In the genomic region with DNA sequence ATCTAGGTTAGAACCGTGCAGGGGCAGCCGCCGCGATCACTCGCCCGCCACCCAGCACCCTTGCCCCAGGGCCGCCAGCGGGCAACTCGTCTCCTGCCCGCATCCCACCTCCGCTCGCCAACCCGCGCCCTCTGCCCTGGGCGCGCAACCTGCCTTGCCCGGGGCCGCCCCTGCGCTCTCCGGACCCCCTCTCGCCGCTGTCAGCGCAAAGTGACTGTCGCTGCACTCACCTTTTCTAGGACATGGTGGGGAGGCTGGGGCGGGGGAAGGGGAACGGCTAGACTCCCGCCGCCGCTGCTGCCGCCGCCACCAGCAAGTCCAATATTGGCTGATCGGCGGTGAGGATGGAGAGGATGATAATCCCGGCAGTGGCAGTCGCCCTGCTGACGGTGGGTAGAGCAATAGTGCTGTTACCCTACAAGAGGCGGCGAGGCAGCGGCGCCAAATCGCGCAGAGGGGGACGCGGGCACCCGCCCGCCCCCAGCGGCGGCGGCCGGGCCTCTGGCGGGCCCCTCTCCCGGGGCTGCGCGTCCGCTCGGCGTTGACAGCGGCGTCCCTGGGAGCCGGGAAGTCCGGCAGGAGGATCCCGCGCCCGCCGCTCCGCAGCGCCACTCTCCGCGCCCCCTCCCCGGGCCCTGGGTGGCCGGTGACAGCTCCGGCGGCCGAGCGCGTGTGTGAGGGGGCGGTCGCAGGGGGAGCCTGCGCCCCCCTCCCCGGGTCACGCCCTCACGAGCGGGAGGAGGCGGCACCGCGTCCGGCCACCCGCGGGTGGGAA, we compare ENCODE assay signal across 8 cellular contexts. TPM values are rescaled to one million over a fixed set of nuclear protein-coding genes. Genes with fewer than 3 reads are reported as not detected.
DNase-seq lines count a peak whose midpoint lies in the region; ATAC-seq lines count a peak whose summit lies in the region.

No MANE protein-coding gene starts in this region.

- POLR2A ChIA-PET in naive thymus-derived CD4-positive, alpha-beta T cell (lab: Charles Lee) = interaction anchor here (0.6 to 4.9 kb wide), 11 partner anchors 26 to 760 kb away, joined by 3 to 99 read pairs (median 16); a partner anchor contains a TSS

- H3K4me1 Mint-ChIP-seq in naive thymus-derived CD4-positive, alpha-beta T cell = peaks cover 22 to 50% (median 46%) of the 10 kb centered on the region in 7 donors

- H3K79me2 ChIP-seq in ACC112 (ENCODE audit: control insufficient read depth, insufficient read depth, low read length, unreplicated experiment) = no peaks in the 10 kb centered on the region

- peak; percentile 16 for ATAC-seq in naive thymus-derived CD4-positive, alpha-beta T cell
- no peak for ATAC-seq in stimulated activated naive CD8-positive, alpha-beta T cell treated with anti-CD3 and anti-CD28 coated beads, Interleukin-15, Interleukin-2, amounts not matched to agents 100 U/mL and 50 U/mL, for 24 hours

- H3K4me1 ChIP-seq in ACC112 (ENCODE audit: control insufficient read depth, insufficient read depth, low read length, unreplicated experiment) = no peaks in the 10 kb centered on the region
- peaks cover 0 to 2% of the 10 kb centered on the region in 2 donors for H3K4me1 ChIP-seq in esophagus (ENCODE audit: control insufficient read depth in 2 of 2, insufficient read depth in 2 of 2, low read length in 1 of 2)
- H3K4me1 ChIP-seq in naive thymus-derived CD4-positive, alpha-beta T cell (ENCODE audit: control insufficient read depth in 2 of 2, insufficient read depth in 2 of 2, low read length in 2 of 2) = peaks cover 3 to 27% of the 10 kb centered on the region in 2 donors

- H3K4me3 ChIP-seq in ACC112 (ENCODE audit: low read depth, low read length) (peak overlapping the region; percentile 85), esophagus (ENCODE audit: low read depth in 1 of 2, low read length in 2 of 2) (peak overlapping the region; percentile 62 to 72)
- H3K4me3 ChIP-seq in naive thymus-derived CD4-positive, alpha-beta T cell (ENCODE audit: low read length) = peak overlapping the region; percentile 99

- intact Hi-C loops in naive thymus-derived CD4-positive, alpha-beta T cell (cut with micrococcal nuclease) = loop anchor here (2.0 to 10.0 kb wide), 4 partner anchors 227 to 1920 kb away; a partner anchor contains a TSS

- peaks cover 0 to 2% (median 0%) of the 10 kb centered on the region in 11 donors for H3K9me3 Mint-ChIP-seq in naive thymus-derived CD4-positive, alpha-beta T cell

- peak; percentile 8 for DNase-seq in HT1080 (ENCODE audit: low read depth)
- DNase-seq in activated T-cell treated with anti-CD3 and anti-CD28 coated beads for 1 hour (ENCODE audit: low read depth) = peak; percentile 29
- DNase-seq in naive thymus-derived CD4-positive, alpha-beta T cell = peak; percentile 36 to 68 (median 59)
- peak; percentile 51 for DNase-seq in stimulated activated naive CD8-positive, alpha-beta T cell treated with anti-CD3 and anti-CD28 coated beads, Interleukin-15, Interleukin-2, amounts not matched to agents 100 U/mL and 50 U/mL, for 24 hours
- no peak for DNase-seq in NCI-H2196 treated with DMSO at 0.1 percent for 48 hours (lab: John Stamatoyannopoulos, UW; ENCODE audit: unreplicated experiment)
- no peak for DNase-seq in NOMO-1 (lab: John Stamatoyannopoulos, UW; ENCODE audit: unreplicated experiment in 2 of 2)

- peaks cover 0 to 2% (median 0%) of the 10 kb centered on the region in 5 donors for H3K36me3 Mint-ChIP-seq in naive thymus-derived CD4-positive, alpha-beta T cell

- H3K27ac ChIP-seq in ACC112 (ENCODE audit: low read depth, low read length) (no peak overlapping the region), esophagus (ENCODE audit: low read depth in 2 of 2, low read length in 1 of 2) (peak overlapping the region; percentile 44 to 47)
- peak overlapping the region; percentile 93 for H3K27ac ChIP-seq in naive thymus-derived CD4-positive, alpha-beta T cell (ENCODE audit: low read depth, low read length)

- no peak overlapping the region for H2AFZ ChIP-seq in ACC112 (ENCODE audit: low read length, unreplicated experiment)

- WGBS in esophagus, 2 donors = 0% methylated on average over 55 to 89 of the region's 89 CpGs

- H3K36me3 ChIP-seq in ACC112 (ENCODE audit: insufficient read depth, low read length) = no peaks in the 10 kb centered on the region
- no peaks in the 10 kb centered on the region for H3K36me3 ChIP-seq in esophagus (ENCODE audit: control insufficient read depth in 2 of 2, insufficient read depth in 2 of 2, low read length in 1 of 2)
- peaks cover 0 to 21% (median 0%) of the 10 kb centered on the region in 3 experiments for H3K36me3 ChIP-seq in naive thymus-derived CD4-positive, alpha-beta T cell (ENCODE audit: control insufficient read depth in 2 of 3, insufficient read depth in 3 of 3, low read length in 3 of 3)

- no peaks in the 10 kb centered on the region for H3K9me3 ChIP-seq in esophagus (ENCODE audit: control insufficient read depth in 2 of 2, insufficient read depth in 1 of 2, low read depth in 1 of 2, low read length in 1 of 2)
- no peaks in the 10 kb centered on the region for H3K9me3 ChIP-seq in naive thymus-derived CD4-positive, alpha-beta T cell (ENCODE audit: control insufficient read depth in 2 of 3, low read length in 3 of 3)

- peaks cover 91% of the 10 kb centered on the region for H3K27me3 ChIP-seq in ACC112 (ENCODE audit: insufficient read depth, low read length)
- no peaks in the 10 kb centered on the region for H3K27me3 ChIP-seq in esophagus (ENCODE audit: control insufficient read depth in 1 of 2, insufficient read depth in 2 of 2, low read length in 2 of 2)
- H3K27me3 ChIP-seq in naive thymus-derived CD4-positive, alpha-beta T cell (ENCODE audit: control insufficient read depth in 2 of 2, insufficient read depth in 2 of 2, low read length in 2 of 2) = no peaks in the 10 kb centered on the region

- H3K4me3 Mint-ChIP-seq in naive thymus-derived CD4-positive, alpha-beta T cell = peak overlapping the region; percentile 90 to 100 (median 98)

- peaks cover 0 to 72% (median 5%) of the 10 kb centered on the region in 5 donors for H3K27me3 Mint-ChIP-seq in naive thymus-derived CD4-positive, alpha-beta T cell

- peak overlapping the region in 8 of 9 donors; percentile 84 to 99 (median 98) for H3K27ac Mint-ChIP-seq in naive thymus-derived CD4-positive, alpha-beta T cell

- CTCF ChIA-PET in naive thymus-derived CD4-positive, alpha-beta T cell (lab: Charles Lee) = no interaction called here

RNA-seq across cellular contexts. Expression of a gene that starts 2.3 kb away (rescaled TPM):
- 1.4 and 1.8 TPM in 2 replicates for total RNA-seq in HT1080 (2014; rRNA removed; shearing (Covaris generic))
- 0.87 and 1.1 TPM in 2 replicates for polyA plus RNA-seq in HT1080 (2015; cell fraction: cytosol; rRNA removed)
- 2.2 and 2.6 TPM in 2 replicates for polyA plus RNA-seq in HT1080 (2015; cell fraction: nucleus; rRNA removed)
- under 1 TPM; 0.57 to 0.67 TPM for polyA plus RNA-seq in esophagus
- total RNA-seq in naive thymus-derived CD4-positive, alpha-beta T cell = 10 to 100 TPM in 4 of 5 experiments, 1 to 10 TPM in 1; 2.2 to 55.2 (median 49.3) TPM
- 1 to 10 TPM; 8.2 to 9.7 TPM for polyA plus RNA-seq in naive thymus-derived CD4-positive, alpha-beta T cell

Comparison
In these comparisons a context has a peak if more than half of its experiments do, and no peak if none do; other contexts are left out.
1. DNase-seq: peak in HT1080 (single experiment), activated T-cell treated with anti-CD3 and anti-CD28 coated beads for 1 hour (single experiment), naive thymus-derived CD4-positive, alpha-beta T cell (9 of 9) and stimulated activated naive CD8-positive, alpha-beta T cell treated with anti-CD3 and anti-CD28 coated beads, Interleukin-15, Interleukin-2, amounts not matched to agents 100 U/mL and 50 U/mL, for 24 hours (single experiment); none in NCI-H2196 treated with DMSO at 0.1 percent for 48 hours (single experiment) and NOMO-1 (0 of 2).
2. Peak in every context shown above with its lines, with median percentiles within 50 percentile points of each other: H3K4me3 ChIP-seq.